In the genomic region with DNA sequence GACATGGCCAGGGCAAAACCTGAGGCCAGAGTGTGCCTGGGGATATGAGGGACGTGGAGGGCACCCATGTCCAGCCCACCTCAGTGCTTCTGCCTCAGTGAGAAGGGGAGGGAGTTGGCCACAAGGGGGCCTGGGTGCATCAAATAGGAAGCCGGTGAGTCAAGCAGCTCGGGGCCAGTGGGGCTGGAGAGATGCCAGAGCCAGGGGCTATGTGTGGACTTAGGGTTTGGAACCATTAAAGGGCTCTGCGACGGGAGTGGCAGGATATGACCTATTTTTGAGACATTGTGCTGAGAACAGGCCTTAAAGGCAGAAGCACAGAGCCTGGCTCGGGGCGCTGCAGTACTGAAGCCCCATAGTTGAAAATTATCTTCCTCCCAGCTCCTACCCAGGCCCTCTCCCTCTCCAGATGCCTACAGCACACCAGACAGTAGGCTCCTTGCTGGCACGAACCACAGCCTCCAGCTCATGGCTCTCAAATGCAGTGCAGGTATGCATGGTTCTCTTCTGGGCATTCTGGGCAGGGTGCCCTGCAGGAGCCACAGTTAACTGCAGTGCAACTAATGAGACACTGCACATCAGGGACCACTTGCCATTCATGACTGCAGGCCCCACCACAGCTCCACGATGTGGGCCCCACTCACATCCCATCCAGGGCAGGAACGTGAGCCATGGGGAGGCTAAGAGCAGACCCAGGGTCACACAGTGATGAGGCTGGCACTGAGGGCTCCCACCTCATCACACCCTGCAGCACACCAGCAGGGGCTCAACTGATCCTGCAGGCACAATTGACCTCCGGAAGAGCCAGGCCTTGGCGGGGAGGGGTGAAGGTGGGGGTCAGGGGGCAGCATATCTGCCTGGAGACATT, we compare ENCODE assay signal across 1 cellular context.
TF ChIP-seq lines count a peak whose summit lies in the region.

No MANE protein-coding gene starts in this region.

TF ChIP-seq in GM12878, 131 proteins besides CTCF, POLR2A, EP300 and RAD21:
- TF ChIP-seq CEBPB (IDR thresholded peaks at IDR 0.05; ENCODE audit: borderline replicate concordance in 1 of 2, low read depth in 2 of 2, low read length in 2 of 2) (no peak), CREB1 (IDR thresholded peaks at IDR 0.05; ENCODE audit: low read depth) (0 out of 2 replicates have a peak, but pooled peaks have one; percentile 13), ATF7 (IDR thresholded peaks at IDR 0.05; ENCODE audit: low read depth) (no peak), ZNF24 (IDR thresholded peaks at IDR 0.05) (no peak), BACH1 (IDR thresholded peaks at IDR 0.05; ENCODE audit: borderline replicate concordance) (no peak), ZBTB40 (IDR thresholded peaks at IDR 0.05; ENCODE audit: borderline replicate concordance) (no peak), NR2C2 (IDR thresholded peaks at IDR 0.05; ENCODE audit: borderline replicate concordance, control insufficient read depth, insufficient read length, low read depth) (no peak), TBL1XR1 (IDR thresholded peaks at IDR 0.05; ENCODE audit: low read depth, low read length) (no peak), BCL3 (IDR thresholded peaks at IDR 0.05; ENCODE audit: borderline replicate concordance, insufficient read depth, low read depth, low read length, poor library complexity, severe bottlenecking) (peak; percentile 33), SIN3A (IDR thresholded peaks at IDR 0.05; ENCODE audit: low read depth, low read length) (no peak), IKZF1 (conservative IDR thresholded peaks at IDR 0.05) (no peak), ZNF207 (IDR thresholded peaks at IDR 0.05; ENCODE audit: borderline replicate concordance) (no peak), ZSCAN29 (IDR thresholded peaks at IDR 0.05) (no peak), MTA3 (IDR thresholded peaks at IDR 0.05; ENCODE audit: borderline replicate concordance, low read length) (no peak), YY1 (IDR thresholded peaks at IDR 0.05; ENCODE audit: low read depth, low read length) (0 out of 2 replicates have a peak, but pooled peaks have one; percentile 40), PML (IDR thresholded peaks at IDR 0.05; ENCODE audit: low read length) (no peak), SMC3 (IDR thresholded peaks at IDR 0.05; ENCODE audit: borderline replicate concordance, low read length) (peak; percentile 25; the same call in 1 of the 2 replicates), ELK1 (IDR thresholded peaks at IDR 0.05; ENCODE audit: low read depth, low read length) (no peak), POLR2AphosphoS2 (IDR thresholded peaks at IDR 0.05; ENCODE audit: low read depth, low read length) (0 out of 2 replicates have a peak, but pooled peaks have one; percentile 33)
- TF ChIP-seq, protein P1, sequence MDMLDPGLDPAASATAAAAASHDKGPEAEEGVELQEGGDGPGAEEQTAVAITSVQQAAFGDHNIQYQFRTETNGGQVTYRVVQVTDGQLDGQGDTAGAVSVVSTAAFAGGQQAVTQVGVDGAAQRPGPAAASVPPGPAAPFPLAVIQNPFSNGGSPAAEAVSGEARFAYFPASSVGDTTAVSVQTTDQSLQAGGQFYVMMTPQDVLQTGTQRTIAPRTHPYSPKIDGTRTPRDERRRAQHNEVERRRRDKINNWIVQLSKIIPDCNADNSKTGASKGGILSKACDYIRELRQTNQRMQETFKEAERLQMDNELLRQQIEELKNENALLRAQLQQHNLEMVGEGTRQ (IDR thresholded peaks at IDR 0.05; ENCODE audit: borderline replicate concordance, low read depth, low read length), result no peak
- TF ChIP-seq, protein P2, sequence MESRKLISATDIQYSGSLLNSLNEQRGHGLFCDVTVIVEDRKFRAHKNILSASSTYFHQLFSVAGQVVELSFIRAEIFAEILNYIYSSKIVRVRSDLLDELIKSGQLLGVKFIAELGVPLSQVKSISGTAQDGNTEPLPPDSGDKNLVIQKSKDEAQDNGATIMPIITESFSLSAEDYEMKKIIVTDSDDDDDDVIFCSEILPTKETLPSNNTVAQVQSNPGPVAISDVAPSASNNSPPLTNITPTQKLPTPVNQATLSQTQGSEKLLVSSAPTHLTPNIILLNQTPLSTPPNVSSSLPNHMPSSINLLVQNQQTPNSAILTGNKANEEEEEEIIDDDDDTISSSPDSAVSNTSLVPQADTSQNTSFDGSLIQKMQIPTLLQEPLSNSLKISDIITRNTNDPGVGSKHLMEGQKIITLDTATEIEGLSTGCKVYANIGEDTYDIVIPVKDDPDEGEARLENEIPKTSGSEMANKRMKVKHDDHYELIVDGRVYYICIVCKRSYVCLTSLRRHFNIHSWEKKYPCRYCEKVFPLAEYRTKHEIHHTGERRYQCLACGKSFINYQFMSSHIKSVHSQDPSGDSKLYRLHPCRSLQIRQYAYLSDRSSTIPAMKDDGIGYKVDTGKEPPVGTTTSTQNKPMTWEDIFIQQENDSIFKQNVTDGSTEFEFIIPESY (IDR thresholded peaks at IDR 0.05), result no peak
- TF ChIP-seq, protein P3, sequence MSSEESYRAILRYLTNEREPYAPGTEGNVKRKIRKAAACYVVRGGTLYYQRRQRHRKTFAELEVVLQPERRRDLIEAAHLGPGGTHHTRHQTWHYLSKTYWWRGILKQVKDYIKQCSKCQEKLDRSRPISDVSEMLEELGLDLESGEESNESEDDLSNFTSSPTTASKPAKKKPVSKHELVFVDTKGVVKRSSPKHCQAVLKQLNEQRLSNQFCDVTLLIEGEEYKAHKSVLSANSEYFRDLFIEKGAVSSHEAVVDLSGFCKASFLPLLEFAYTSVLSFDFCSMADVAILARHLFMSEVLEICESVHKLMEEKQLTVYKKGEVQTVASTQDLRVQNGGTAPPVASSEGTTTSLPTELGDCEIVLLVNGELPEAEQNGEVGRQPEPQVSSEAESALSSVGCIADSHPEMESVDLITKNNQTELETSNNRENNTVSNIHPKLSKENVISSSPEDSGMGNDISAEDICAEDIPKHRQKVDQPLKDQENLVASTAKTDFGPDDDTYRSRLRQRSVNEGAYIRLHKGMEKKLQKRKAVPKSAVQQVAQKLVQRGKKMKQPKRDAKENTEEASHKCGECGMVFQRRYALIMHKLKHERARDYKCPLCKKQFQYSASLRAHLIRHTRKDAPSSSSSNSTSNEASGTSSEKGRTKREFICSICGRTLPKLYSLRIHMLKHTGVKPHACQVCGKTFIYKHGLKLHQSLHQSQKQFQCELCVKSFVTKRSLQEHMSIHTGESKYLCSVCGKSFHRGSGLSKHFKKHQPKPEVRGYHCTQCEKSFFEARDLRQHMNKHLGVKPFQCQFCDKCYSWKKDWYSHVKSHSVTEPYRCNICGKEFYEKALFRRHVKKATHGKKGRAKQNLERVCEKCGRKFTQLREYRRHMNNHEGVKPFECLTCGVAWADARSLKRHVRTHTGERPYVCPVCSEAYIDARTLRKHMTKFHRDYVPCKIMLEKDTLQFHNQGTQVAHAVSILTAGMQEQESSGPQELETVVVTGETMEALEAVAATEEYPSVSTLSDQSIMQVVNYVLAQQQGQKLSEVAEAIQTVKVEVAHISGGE (CRISPR knock-in tag; IDR thresholded peaks at IDR 0.05), result no peak
- TF ChIP-seq, protein P4, sequence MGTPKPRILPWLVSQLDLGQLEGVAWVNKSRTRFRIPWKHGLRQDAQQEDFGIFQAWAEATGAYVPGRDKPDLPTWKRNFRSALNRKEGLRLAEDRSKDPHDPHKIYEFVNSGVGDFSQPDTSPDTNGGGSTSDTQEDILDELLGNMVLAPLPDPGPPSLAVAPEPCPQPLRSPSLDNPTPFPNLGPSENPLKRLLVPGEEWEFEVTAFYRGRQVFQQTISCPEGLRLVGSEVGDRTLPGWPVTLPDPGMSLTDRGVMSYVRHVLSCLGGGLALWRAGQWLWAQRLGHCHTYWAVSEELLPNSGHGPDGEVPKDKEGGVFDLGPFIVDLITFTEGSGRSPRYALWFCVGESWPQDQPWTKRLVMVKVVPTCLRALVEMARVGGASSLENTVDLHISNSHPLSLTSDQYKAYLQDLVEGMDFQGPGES (IDR thresholded peaks at IDR 0.05), result no peak
